Comparison of ENCODE assay signal across 20 cellular contexts in the genomic region with DNA sequence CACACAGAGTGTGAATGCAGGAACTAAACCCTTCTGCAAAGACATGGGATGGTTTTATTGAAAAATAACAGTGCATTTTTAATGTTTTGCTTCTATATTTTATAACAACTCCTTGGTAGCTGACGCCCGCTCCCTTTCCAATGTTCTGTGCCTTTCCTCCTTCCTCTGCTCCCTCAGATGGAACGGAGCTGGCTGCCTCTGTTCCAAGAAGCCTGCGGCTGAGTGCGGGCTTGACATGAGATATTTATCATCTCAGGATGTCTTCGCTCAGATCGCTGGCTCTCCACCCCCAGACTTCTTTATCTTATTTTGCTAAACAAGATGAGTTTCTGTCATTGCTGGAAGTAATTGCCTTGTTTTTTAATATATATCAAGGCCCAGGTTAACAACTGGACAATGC.
DNase-seq lines count a peak whose midpoint lies in the region; FAIRE-seq and TF ChIP-seq lines count a peak whose summit lies in the region.
"Had no signal": no experiment of that assay in that cellular context is flagged by ENCODE, and none has a peak within 500 bp of the region (broad histone marks: within the 10 kb centered on the region; RNA-seq: fewer than 3 reads in every experiment).

No MANE protein-coding gene starts in this region.

- FAIRE-seq in D721Med (lab: Jason Lieb, UNC) = no peak
- FAIRE-seq: G401.6, GM12891, K562 had no signal

- peaks cover 59% of the 10 kb centered on the region for H3K4me1 ChIP-seq in mesodermal cell (ENCODE audit: control insufficient read depth, insufficient read depth, low read length, poor library complexity, severe bottlenecking)
- peaks cover 28 to 41% of the 10 kb centered on the region in 2 donors for H3K4me1 ChIP-seq in thyroid gland
- H3K4me1 ChIP-seq in osteoblast (ENCODE audit: insufficient read depth, low read length) = no peaks in the 10 kb centered on the region
- H3K4me1 ChIP-seq: BLaER1 had no signal

- DNase-seq in NCI-H2227 (lab: John Stamatoyannopoulos, UW; ENCODE audit: unreplicated experiment) (peak; percentile 20), NCI-H2227 treated with DMSO at 0.1 percent for 48 hours (lab: John Stamatoyannopoulos, UW) (no peak), brain microvascular endothelial cell (peak; percentile 37), thyroid gland (peak; percentile 15 to 61), D721Med (ENCODE audit: insufficient read length, low spot score) (no peak), osteoblast (ENCODE audit: insufficient read length, low spot score, missing footprints) (no peak)
- no peak for DNase-seq in stimulated activated CD8-positive, alpha-beta memory T cell treated with anti-CD3 and anti-CD28 coated beads, Interleukin-4, amount 100 ng/mL, for 48 hours
- DNase-seq: CD8-positive, alpha-beta memory T cell; GOT3; NCI-H1092; NCI-H2107; NCI-H446 treated with DMSO at 0.1 percent for 48 hours; NCI-H774; SK-N-SH had no signal

- H3K27me3 ChIP-seq in brain microvascular endothelial cell (replicated peaks) (no peaks in the 10 kb centered on the region), thyroid gland (no peaks in the 10 kb centered on the region), osteoblast (ENCODE audit: insufficient read depth, low read length) (no peaks in the 10 kb centered on the region)
- H3K27me3 ChIP-seq: BLaER1 had no signal

- H3K79me2 ChIP-seq in osteoblast (ENCODE audit: insufficient read depth, low read length) = no peaks in the 10 kb centered on the region

- no peak overlapping the region for H3K4me2 ChIP-seq in osteoblast (ENCODE audit: insufficient read depth, low read length)
- H3K4me2 ChIP-seq: BLaER1, SK-N-SH had no signal

- in situ Hi-C loops in brain microvascular endothelial cell (cut with HindIII; ENCODE audit: low pct_ligation_motif_present, low sequenced_read_pairs) = no loop called here

- H4K20me1 ChIP-seq in osteoblast (ENCODE audit: insufficient read depth, low read length) = no peaks in the 10 kb centered on the region
- H4K20me1 ChIP-seq: BLaER1 had no signal

- H3K27ac ChIP-seq in brain microvascular endothelial cell (peak overlapping the region; percentile 67), mesodermal cell (ENCODE audit: low read depth, low read length, severe bottlenecking) (peak overlapping the region; percentile 68), thyroid gland (peak overlapping the region in 2 of 3 donors; percentile 7 to 63), osteoblast (ENCODE audit: low read depth, low read length) (no peak overlapping the region)
- H3K27ac ChIP-seq: 22Rv1, BLaER1 had no signal

- 96 to 98% methylated on average over 3 to 5 of the region's 7 CpGs for WGBS in mesodermal cell (ENCODE audit: insufficient coverage in 2 of 2), 2 experiments
- 12 to 17% methylated on average over 7 of the region's 7 CpGs for WGBS in thyroid gland, 2 donors

- TF ChIP-seq POLR2A in thyroid gland (IDR thresholded peaks at IDR 0.05) = no peak

- H3K9me3 ChIP-seq in mesodermal cell (ENCODE audit: control insufficient read depth, low read length) (no peaks in the 10 kb centered on the region), thyroid gland (no peaks in the 10 kb centered on the region), osteoblast (ENCODE audit: low read depth, low read length) (no peaks in the 10 kb centered on the region)
- H3K9me3 ChIP-seq: BLaER1, SK-N-SH had no signal

- intact Hi-C loops in thyroid gland (cut with DNase I) = no loop called here

- H3K36me3 ChIP-seq in brain microvascular endothelial cell (replicated peaks) (no peaks in the 10 kb centered on the region), mesodermal cell (ENCODE audit: control insufficient read depth, insufficient read depth, low read length) (no peaks in the 10 kb centered on the region), thyroid gland (no peaks in the 10 kb centered on the region), osteoblast (ENCODE audit: insufficient read depth, low read length) (no peaks in the 10 kb centered on the region)
- H3K36me3 ChIP-seq: BLaER1 had no signal

- TF ChIP-seq CTCF in brain microvascular endothelial cell (IDR thresholded peaks at IDR 0.05; ENCODE audit: low read depth, low read length, missing control alignments) (no peak), thyroid gland (IDR thresholded peaks at IDR 0.05) (no peak), D721Med (IDR thresholded peaks at IDR 0.05; ENCODE audit: insufficient read depth, missing control alignments) (no peak), osteoblast (IDR thresholded peaks at IDR 0.05; ENCODE audit: extremely low read depth, low read depth, low read length) (no peak)

- H3K4me3 ChIP-seq in brain microvascular endothelial cell (ENCODE audit: low read depth, low read length) (no peak overlapping the region), mesodermal cell (ENCODE audit: extremely low read depth, insufficient read depth, low read length, poor library complexity, severe bottlenecking) (no peak overlapping the region), thyroid gland (replicated peaks in 1 of 3) (no peak overlapping the region), osteoblast (ENCODE audit: insufficient read depth, low read length) (no peak overlapping the region)
- H3K4me3 ChIP-seq: BLaER1, K562 had no signal

- H2AFZ ChIP-seq in osteoblast (ENCODE audit: low read length) = no peak overlapping the region

Comparison
In these comparisons a context has a peak if more than half of its experiments do, and no peak if none do; other contexts are left out.
1. DNase-seq: peak in NCI-H2227 (single experiment), brain microvascular endothelial cell (single experiment) and thyroid gland (2 of 2); none in NCI-H2227 treated with DMSO at 0.1 percent for 48 hours (single experiment), stimulated activated CD8-positive, alpha-beta memory T cell treated with anti-CD3 and anti-CD28 coated beads, Interleukin-4, amount 100 ng/mL, for 48 hours (single experiment), D721Med (single experiment) and osteoblast (single experiment).